8 cellular contexts compared by ENCODE assay signal in genomic region chr10:38010150-38010903, GRCh38. TPM values are rescaled to one million over a fixed set of nuclear protein-coding genes. Genes with fewer than 3 reads are reported as not detected.
DNase-seq lines count a peak whose midpoint lies in the region; ATAC-seq and TF ChIP-seq lines count a peak whose summit lies in the region.

Gene ZNF33A (plus strand): TSS chr10:38010675. CDS start chr10:38012342, 1,667 bp downstream.

- H3K27ac Mint-ChIP-seq in activated T-cell treated with anti-CD3 and anti-CD28 coated beads, Interleukin-2, amount 50 U/mL, for 24 hours = peak within 1 kb of the TSS; percentile 100

- H3K4me1 ChIP-seq in PC-3 (ENCODE audit: insufficient read depth, low read length) (peaks cover 18% of the 10 kb centered on the region), esophagus (ENCODE audit: control insufficient read depth in 2 of 2, insufficient read depth in 2 of 2, low read length in 1 of 2) (no peaks in the 10 kb centered on the region), mucosa of stomach (ENCODE audit: control insufficient read depth, insufficient read depth, low read length) (peaks cover 7% of the 10 kb centered on the region)

- no peaks in the 10 kb centered on the region for H4K20me1 ChIP-seq in PC-3 (ENCODE audit: low read length)

- H3K9me3 ChIP-seq in PC-3 (ENCODE audit: low read length) (no peaks in the 10 kb centered on the region), esophagus (ENCODE audit: control insufficient read depth in 2 of 2, insufficient read depth in 1 of 2, low read depth in 1 of 2, low read length in 1 of 2) (no peaks in the 10 kb centered on the region), mucosa of stomach (ENCODE audit: control insufficient read depth, low read length) (no peaks in the 10 kb centered on the region)

- H3K27me3 Mint-ChIP-seq in activated T-cell treated with anti-CD3 and anti-CD28 coated beads, Interleukin-2, amount 50 U/mL, for 24 hours = no peaks in the 10 kb centered on the region

- peak within 1 kb of the TSS; percentile 87 for H3K4me2 ChIP-seq in PC-3 (ENCODE audit: low read length)

- ATAC-seq in GM21717 (IDR thresholded peaks at IDR 0.05; ENCODE audit: unreplicated experiment) = peak; percentile 93
- ATAC-seq in PC-3 = peak; percentile 93

- POLR2A ChIA-PET in PC-3 (lab: Charles Lee; ENCODE audit: unreplicated experiment) = interaction anchor here (0.6 to 0.9 kb wide), 2 partner anchors 34 to 344 kb away, joined by 4 read pairs; no protein-coding TSS in a partner anchor

- intact Hi-C loops in PC-3 (cut with micrococcal nuclease) = loop anchor here (1.0 kb wide), 4 partner anchors 22 to 152 kb away; partner anchors contain the start of genes ZNF25 and ZNF37A

- H3K36me3 Mint-ChIP-seq in activated T-cell treated with anti-CD3 and anti-CD28 coated beads, Interleukin-2, amount 50 U/mL, for 24 hours (ENCODE audit: low read depth) = peaks cover 42% of the 10 kb centered on the region

- no peaks in the 10 kb centered on the region for H3F3A ChIP-seq in PC-3 (ENCODE audit: low read length, unreplicated experiment)

- H3K9ac ChIP-seq in PC-3 (ENCODE audit: low read length) = peak within 1 kb of the TSS; percentile 89
- peak within 1 kb of the TSS; percentile 91 for H3K9ac ChIP-seq in mucosa of stomach (ENCODE audit: low read length)

- peaks cover 39% of the 10 kb centered on the region for H3K4me1 Mint-ChIP-seq in activated T-cell treated with anti-CD3 and anti-CD28 coated beads, Interleukin-2, amount 50 U/mL, for 24 hours (ENCODE audit: low read depth)

- WGBS in esophagus, 2 donors = 0 to 1% methylated on average over 46 of the region's 46 CpGs

- CTCF ChIA-PET in PC-3 (lab: Charles Lee) = interaction anchor here (0.7 to 1.0 kb wide), 2 partner anchors 33 to 355 kb away, joined by 3 read pairs; no protein-coding TSS in a partner anchor

- H3K79me2 ChIP-seq in PC-3 (ENCODE audit: low read length) = peaks cover 28% of the 10 kb centered on the region

- no peaks in the 10 kb centered on the region for H3K9me3 Mint-ChIP-seq in activated T-cell treated with anti-CD3 and anti-CD28 coated beads, Interleukin-2, amount 50 U/mL, for 24 hours

- DNase-seq in DMS53 (lab: John Stamatoyannopoulos, UW) (peak; percentile 98), PC-3 (peak; percentile 98)
- peak; percentile 92 for DNase-seq in Jurkat, Clone E6-1 (ENCODE audit: low read depth, low spot score)
- DNase-seq in activated T-cell treated with anti-CD3 and anti-CD28 coated beads, Interleukin-2, amount 50 U/mL, for 24 hours = peak; percentile 92
- DNase-seq in stimulated activated CD8-positive, alpha-beta memory T cell treated with anti-CD3 and anti-CD28 coated beads, Interleukin-4, amount 100 ng/mL, for 48 hours = peak; percentile 92

- H3K27me3 ChIP-seq in PC-3 (ENCODE audit: low read length) (no peaks in the 10 kb centered on the region), esophagus (ENCODE audit: control insufficient read depth in 1 of 2, insufficient read depth in 2 of 2, low read length in 2 of 2) (no peaks in the 10 kb centered on the region), mucosa of stomach (ENCODE audit: control insufficient read depth, insufficient read depth, low read length) (no peaks in the 10 kb centered on the region)

- BruUV-seq in PC-3 (replicated peaks; lab: Mats Ljungman, UMichigan) = TSS peak; percentile 78

- H3K36me3 ChIP-seq in PC-3 (ENCODE audit: low read depth, low read length) = peaks cover 16% of the 10 kb centered on the region
- H3K36me3 ChIP-seq in esophagus (ENCODE audit: control insufficient read depth in 2 of 2, insufficient read depth in 2 of 2, low read length in 1 of 2) = peaks cover 0 to 4% of the 10 kb centered on the region in 2 donors
- H3K36me3 ChIP-seq in mucosa of stomach (ENCODE audit: control insufficient read depth, insufficient read depth, low read length) = no peaks in the 10 kb centered on the region

- no peaks in the 10 kb centered on the region for H3K9me2 ChIP-seq in PC-3 (replicated peaks; ENCODE audit: low read length)

- H2AFZ ChIP-seq in PC-3 (ENCODE audit: low read length) = peak within 1 kb of the TSS; percentile 88

- peak within 1 kb of the TSS; percentile 93 for H3K4me3 Mint-ChIP-seq in activated T-cell treated with anti-CD3 and anti-CD28 coated beads, Interleukin-2, amount 50 U/mL, for 24 hours

- H3K4me3 ChIP-seq in Jurkat, Clone E6-1 (ENCODE audit: low read length) = peak within 1 kb of the TSS; percentile 59
- H3K4me3 ChIP-seq in PC-3 (ENCODE audit: low read length) (peak within 1 kb of the TSS; percentile 71), esophagus (ENCODE audit: low read depth in 1 of 2, low read length in 2 of 2) (peak within 1 kb of the TSS; percentile 63 to 67), mucosa of stomach (ENCODE audit: low read length) (peak within 1 kb of the TSS; percentile 54)

- no peak; the same call in 1 of the 2 replicates for TF ChIP-seq CTCF in PC-3 (conservative IDR thresholded peaks at IDR 0.05; ENCODE audit: low read depth, low read length)

- H3K27ac ChIP-seq in PC-3 (ENCODE audit: low read length) = peak within 1 kb of the TSS; percentile 89
- H3K27ac ChIP-seq in esophagus (ENCODE audit: low read depth in 2 of 2, low read length in 1 of 2) = peak within 1 kb of the TSS; percentile 95

RNA-seq across cellular contexts. Expression of gene ZNF33A, which starts in this region (rescaled TPM):
- 20.6 TPM for polyA plus RNA-seq in Jurkat, Clone E6-1 (2012; ENCODE audit: insufficient read depth, insufficient read length)
- total RNA-seq in PC-3 (2014; rRNA removed) = 18.0 and 21.1 TPM in 2 replicates
- polyA plus RNA-seq in esophagus = 1 to 10 TPM; 7.4 to 8.3 TPM

Comparison
In these comparisons a context has a peak if more than half of its experiments do, and no peak if none do; other contexts are left out.
1. Peak in every context shown above with its lines: DNase-seq, ATAC-seq, H3K4me3 ChIP-seq and H3K27ac ChIP-seq.